ENCODE assay signal across 1 cellular context in genomic region chr21:38120984-38121855, GRCh38.
TF ChIP-seq lines count a peak whose summit lies in the region.

No MANE protein-coding gene starts in this region.

TF ChIP-seq in GM23338, 12 proteins besides CTCF, POLR2A, EP300 and RAD21:
- TF ChIP-seq ZNF462 (CRISPR knock-in tag; IDR thresholded peaks at IDR 0.05) (no peak), ZNF114 (CRISPR knock-in tag; IDR thresholded peaks at IDR 0.05) (no peak)
